9 cellular contexts compared by ENCODE assay signal in genomic region chr14:69571879-69572633, GRCh38. TPM values are rescaled to one million over a fixed set of nuclear protein-coding genes. Genes with fewer than 3 reads are reported as not detected.
DNase-seq lines count a peak whose midpoint lies in the region; ATAC-seq, FAIRE-seq and TF ChIP-seq lines count a peak whose summit lies in the region.
"Had no signal": no experiment of that assay in that cellular context is flagged by ENCODE, and none has a peak within 500 bp of the region (broad histone marks: within the 10 kb centered on the region; RNA-seq: fewer than 3 reads in every experiment).

No MANE protein-coding gene starts in this region.

- H3K9ac ChIP-seq in astrocyte (ENCODE audit: low read length): no peak overlapping the region

- H3K4me2 ChIP-seq in astrocyte (ENCODE audit: low read length): peak overlapping the region; percentile 54

- H3K9me3 Mint-ChIP-seq in astrocyte (ENCODE audit: unreplicated experiment): peaks cover 2% of the 10 kb centered on the region

- no peak for FAIRE-seq in astrocyte (lab: Jason Lieb, UNC)

- H3K4me1 ChIP-seq in astrocyte (ENCODE audit: insufficient read depth, low read length): peaks cover 3% of the 10 kb centered on the region

- ATAC-seq in left lobe of liver: peak; percentile 72
- no peak for ATAC-seq in HG03108 (IDR thresholded peaks at IDR 0.05; ENCODE audit: unreplicated experiment)

- H3K27ac ChIP-seq in astrocyte (ENCODE audit: low read depth, low read length): no peak overlapping the region

- peak overlapping the region; percentile 34 for H2AFZ ChIP-seq in astrocyte (ENCODE audit: low read depth, low read length)

- no peak overlapping the region for H3K27ac Mint-ChIP-seq in astrocyte (ENCODE audit: unreplicated experiment)

- H3K27me3 ChIP-seq in astrocyte (ENCODE audit: insufficient read depth, low read length): peaks cover 68% of the 10 kb centered on the region

- no peak for TF ChIP-seq CTCF in astrocyte (IDR thresholded peaks at IDR 0.05; ENCODE audit: insufficient read depth, low read depth, low read length)

- peaks cover 2% of the 10 kb centered on the region for H3K36me3 Mint-ChIP-seq in astrocyte (ENCODE audit: low read depth, unreplicated experiment)

- H3K27me3 Mint-ChIP-seq in astrocyte (ENCODE audit: low read depth, unreplicated experiment): peaks cover 70% of the 10 kb centered on the region

- H4K20me1 ChIP-seq in astrocyte (ENCODE audit: insufficient read depth, low read length): no peaks in the 10 kb centered on the region

- peak; percentile 11 for DNase-seq in stimulated activated CD4-positive, alpha-beta T cell treated with anti-CD3 and anti-CD28 coated beads, Interleukin-4, amount 100 ng/mL, for 1 hour
- no peak for DNase-seq in stimulated activated CD4-positive, alpha-beta T cell treated with anti-CD3 and anti-CD28 coated beads, Interleukin-1b, Interleukin-23, amount 100 ng/mL, for 48 hours
- no peak for DNase-seq in astrocyte (ENCODE audit: low read depth)
- DNase-seq in left lobe of liver (ENCODE audit: low spot score): peak; percentile 63
- no peak for DNase-seq in medulla oblongata (ENCODE audit: extremely low spot score)
- DNase-seq in MV-4-11 (lab: John Stamatoyannopoulos, UW): no peak
- DNase-seq in NCI-H146 treated with DMSO at 0.1 percent for 48 hours (lab: John Stamatoyannopoulos, UW; ENCODE audit: unreplicated experiment): no peak

- peaks cover 3% of the 10 kb centered on the region for H3K4me1 Mint-ChIP-seq in astrocyte (ENCODE audit: low read depth, unreplicated experiment)

- no peak overlapping the region for H3K4me3 Mint-ChIP-seq in astrocyte (ENCODE audit: unreplicated experiment)

- H3K36me3 ChIP-seq in astrocyte (ENCODE audit: insufficient read depth, low read length): no peaks in the 10 kb centered on the region

- no peak overlapping the region for H3K4me3 ChIP-seq in astrocyte (ENCODE audit: insufficient read depth, low read depth, low read length)

- H3K9me3 ChIP-seq in astrocyte (ENCODE audit: insufficient read depth, low read depth, low read length): no peaks in the 10 kb centered on the region

- H3K79me2 ChIP-seq in astrocyte (ENCODE audit: insufficient read depth, low read length): no peaks in the 10 kb centered on the region

RNA-seq across cellular contexts. Expression of gene CCDC177, which starts 2.6 kb away (rescaled TPM):
- total RNA-seq in astrocyte (not detected in 2 replicates), left lobe of liver (0.08 TPM)
- total RNA-seq: pulmonary artery endothelial cell had no signal

RNA-seq across cellular contexts. Expression of gene SUSD6, which starts 39.3 kb away (rescaled TPM):
- total RNA-seq in astrocyte: 25.6 and 30.6 TPM in 2 replicates
- 14.8 TPM for total RNA-seq in left lobe of liver

Comparison
In these comparisons a context has a peak if more than half of its experiments do, and no peak if none do; other contexts are left out.
1. DNase-seq: peak in stimulated activated CD4-positive, alpha-beta T cell treated with anti-CD3 and anti-CD28 coated beads, Interleukin-4, amount 100 ng/mL, for 1 hour (single experiment) and left lobe of liver (single experiment); none in stimulated activated CD4-positive, alpha-beta T cell treated with anti-CD3 and anti-CD28 coated beads, Interleukin-1b, Interleukin-23, amount 100 ng/mL, for 48 hours (single experiment), astrocyte (single experiment), medulla oblongata (single experiment), MV-4-11 (single experiment) and NCI-H146 treated with DMSO at 0.1 percent for 48 hours (single experiment).